In genomic region chr4:182655321-182655720, GRCh38 we compare ENCODE assay signal across 19 cellular contexts.
A peak's percentile ranks its signal among the peaks of the same experiment; 100 is the strongest.
DNase-seq lines count a peak whose midpoint lies in the region; TF ChIP-seq lines count a peak whose summit lies in the region.
"Had no signal": no experiment of that assay in that cellular context is flagged by ENCODE, and none has a peak within 500 bp of the region (broad histone marks: within the 10 kb centered on the region; RNA-seq: fewer than 3 reads in every experiment).

No MANE protein-coding gene starts in this region.

- no peaks in the 10 kb centered on the region for H3K4me1 ChIP-seq in mammary epithelial cell (ENCODE audit: insufficient read depth, low read length)
- H3K4me1 ChIP-seq in breast epithelium = no peaks in the 10 kb centered on the region
- H3K4me1 ChIP-seq: A549 had no signal

- H3K9ac ChIP-seq in mammary epithelial cell (ENCODE audit: insufficient read depth, low read length) = no peak overlapping the region

- H3K36me3 ChIP-seq in mammary epithelial cell (ENCODE audit: insufficient read depth, low read length) (no peaks in the 10 kb centered on the region), breast epithelium (no peaks in the 10 kb centered on the region)

- dilution Hi-C loops in mammary epithelial cell (cut with HindIII; ENCODE audit: low sequenced_read_pairs) = no loop called here

- H3K27me3 ChIP-seq in mammary epithelial cell (ENCODE audit: insufficient read depth, low read length) (no peaks in the 10 kb centered on the region), breast epithelium (no peaks in the 10 kb centered on the region)

- no peak for TF ChIP-seq CTCF in mammary epithelial cell (conservative IDR thresholded peaks at IDR 0.05 in 1 of 2, IDR thresholded peaks at IDR 0.05 in 1 of 2; ENCODE audit: extremely low read depth in 1 of 2, insufficient read depth in 1 of 2, low read depth in 1 of 2, low read length in 2 of 2)
- TF ChIP-seq CTCF in breast epithelium (IDR thresholded peaks at IDR 0.05) = no peak
- no peak for TF ChIP-seq CTCF in retinal pigment epithelial cell (conservative IDR thresholded peaks at IDR 0.05; ENCODE audit: low read depth, low read length)
- TF ChIP-seq CTCF in GM20000 (IDR thresholded peaks at IDR 0.05; ENCODE audit: extremely low read depth, missing control alignments) = no peak

- no peaks in the 10 kb centered on the region for H4K20me1 ChIP-seq in mammary epithelial cell (ENCODE audit: insufficient read depth, low read length)

- no peak for TF ChIP-seq POLR2A in breast epithelium (IDR thresholded peaks at IDR 0.05)

- H3K27ac ChIP-seq in mammary epithelial cell (ENCODE audit: insufficient read depth, low read depth, low read length) (no peak overlapping the region), breast epithelium (no peak overlapping the region)
- H3K27ac ChIP-seq: A549 had no signal

- DNase-seq in mammary epithelial cell (no peak), breast epithelium (ENCODE audit: low spot score in 2 of 2) (no peak), NCI-H526 treated with DMSO at 0.1 percent for 48 hours (lab: John Stamatoyannopoulos, UW) (peak; percentile 6), retinal pigment epithelial cell (ENCODE audit: low read depth) (peak; percentile 33), AG08395 (ENCODE audit: low spot score) (no peak), KG1 (lab: John Stamatoyannopoulos, UW) (no peak), GM20000 (ENCODE audit: low spot score) (no peak)
- DNase-seq: 8988T; ACHN; C1 segment of cervical spinal cord; Calu3; CD4-positive, alpha-beta memory T cell; COR-L47; DMS53; DMS79 treated with DMSO at 0.1 percent for 48 hours; H9; HFFc6 had no signal

- CTCF ChIA-PET in mammary epithelial cell (lab: Charles Lee; ENCODE audit: low non-redundant PET) = no interaction called here

- H2AFZ ChIP-seq in mammary epithelial cell (ENCODE audit: low read depth, low read length) = no peak overlapping the region
- H2AFZ ChIP-seq: GM23338 had no signal

- in situ Hi-C loops in mammary epithelial cell (cut with MboI; ENCODE audit: low sequenced_read_pairs in 2 of 2) = no loop called here

- H3K9me3 ChIP-seq in mammary epithelial cell (replicated peaks; ENCODE audit: insufficient read depth, low read length) (no peaks in the 10 kb centered on the region), breast epithelium (no peaks in the 10 kb centered on the region)
- H3K9me3 ChIP-seq: A549 had no signal

- no peaks in the 10 kb centered on the region for H3K79me2 ChIP-seq in mammary epithelial cell (ENCODE audit: insufficient read depth, low read length)

- intact Hi-C loops in mammary epithelial cell (cut with micrococcal nuclease) (no loop called here), breast epithelium (cut with DNase I; ENCODE audit: low total_unique reads) (loop anchor here (5.0 kb wide), 1 partner anchor 137 kb away; no protein-coding TSS in a partner anchor)

- H3K4me2 ChIP-seq in mammary epithelial cell (ENCODE audit: insufficient read depth, low read depth, low read length) = no peak overlapping the region
- H3K4me2 ChIP-seq: A549, GM23338 had no signal

- TSS peak; percentile 21 for BruUV-seq in mammary epithelial cell (replicated peaks; lab: Mats Ljungman, UMichigan)

- WGBS in mammary epithelial cell (ENCODE audit: low coverage, missing lambda C conversion rate) = 97% methylated on average over 7 of the region's 7 CpGs

- H3K4me3 ChIP-seq in mammary epithelial cell (replicated peaks in 1 of 3; ENCODE audit: insufficient read depth in 1 of 3, low read depth in 2 of 3, low read length in 3 of 3) (no peak overlapping the region), breast epithelium (no peak overlapping the region), retinal pigment epithelial cell (ENCODE audit: low read length) (no peak overlapping the region)
- H3K4me3 ChIP-seq: A549, GM23338 had no signal

Comparison
In these comparisons a context has a peak if more than half of its experiments do, and no peak if none do; other contexts are left out.
1. DNase-seq: peak in NCI-H526 treated with DMSO at 0.1 percent for 48 hours (single experiment) and retinal pigment epithelial cell (single experiment); none in mammary epithelial cell (single experiment), breast epithelium (0 of 2), AG08395 (single experiment), KG1 (single experiment) and GM20000 (single experiment).